ENCODE assay signal across 8 cellular contexts in the genomic region with DNA sequence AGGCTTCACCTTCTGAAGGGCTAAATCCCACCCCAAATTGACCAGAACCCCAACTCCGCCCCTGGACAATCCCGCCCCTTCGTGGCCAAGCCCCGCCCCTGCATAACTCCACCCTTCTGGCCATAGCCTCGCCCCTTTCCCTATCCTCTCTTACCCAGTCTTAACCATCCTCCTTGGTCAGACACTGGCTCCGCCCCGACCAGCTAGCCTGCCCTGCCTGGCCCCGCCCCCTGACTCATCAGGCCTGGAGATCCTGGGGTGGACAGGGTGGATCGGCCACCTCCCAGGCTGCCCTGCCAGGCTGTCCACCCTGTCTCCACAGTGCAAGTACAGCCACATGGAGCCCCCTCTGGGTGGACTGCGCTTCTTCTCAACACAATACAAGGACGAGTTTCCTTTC. TPM values are rescaled to one million over a fixed set of nuclear protein-coding genes. Genes with fewer than 3 reads are reported as not detected.
DNase-seq lines count a peak whose midpoint lies in the region; ATAC-seq and TF ChIP-seq lines count a peak whose summit lies in the region.

No MANE protein-coding gene starts in this region.

- H3K27ac ChIP-seq in upper lobe of right lung = no peak overlapping the region

- H3K4me3 ChIP-seq in upper lobe of right lung = no peak overlapping the region

- DNase-seq in D341Med (ENCODE audit: low spot score) (peak; percentile 39), LoVo (ENCODE audit: low spot score) (peak; percentile 73), iPS-NIHi7 (ENCODE audit: extremely low spot score) (peak; percentile 85), upper lobe of right lung (peak; percentile 89), OCI-M2 (lab: John Stamatoyannopoulos, UW; ENCODE audit: unreplicated experiment) (no peak), NCI-H526 treated with DMSO at 0.1 percent for 48 hours (lab: John Stamatoyannopoulos, UW) (no peak)

- no peaks in the 10 kb centered on the region for H3K9me3 ChIP-seq in upper lobe of right lung

- H3K36me3 ChIP-seq in upper lobe of right lung = no peaks in the 10 kb centered on the region

- no peak overlapping the region for H3K4me3 Mint-ChIP-seq in activated T-helper 17 cell treated with anti-CD3 and anti-CD28 coated beads, Interleukin-2, amount 50 U/mL, for 72 hours

- intact Hi-C loops in upper lobe of right lung (cut with DNase I) = no loop called here

- peaks cover 6% of the 10 kb centered on the region for H3K4me1 Mint-ChIP-seq in activated T-helper 17 cell treated with anti-CD3 and anti-CD28 coated beads, Interleukin-2, amount 50 U/mL, for 72 hours

- peaks cover 10% of the 10 kb centered on the region for H3K27me3 Mint-ChIP-seq in activated T-helper 17 cell treated with anti-CD3 and anti-CD28 coated beads, Interleukin-2, amount 50 U/mL, for 72 hours

- no peaks in the 10 kb centered on the region for H3K4me1 ChIP-seq in upper lobe of right lung

- peak; percentile 64 for ATAC-seq in activated T-helper 17 cell treated with anti-CD3 and anti-CD28 coated beads, Interleukin-2, amount 50 U/mL, for 72 hours (replicated peaks)
- ATAC-seq in upper lobe of right lung = peak; percentile 65
- ATAC-seq in GM18858 (IDR thresholded peaks at IDR 0.05; ENCODE audit: unreplicated experiment) = no peak

- H3K27me3 ChIP-seq in upper lobe of right lung = no peaks in the 10 kb centered on the region

- TF ChIP-seq CTCF in upper lobe of right lung (IDR thresholded peaks at IDR 0.05) = no peak

- H3K27ac Mint-ChIP-seq in activated T-helper 17 cell treated with anti-CD3 and anti-CD28 coated beads, Interleukin-2, amount 50 U/mL, for 72 hours = no peak overlapping the region

- peaks cover 4% of the 10 kb centered on the region for H3K9me3 Mint-ChIP-seq in activated T-helper 17 cell treated with anti-CD3 and anti-CD28 coated beads, Interleukin-2, amount 50 U/mL, for 72 hours

- no peaks in the 10 kb centered on the region for H3K36me3 Mint-ChIP-seq in activated T-helper 17 cell treated with anti-CD3 and anti-CD28 coated beads, Interleukin-2, amount 50 U/mL, for 72 hours (ENCODE audit: low read depth)

RNA-seq across cellular contexts. Expression of a gene that starts 8.0 kb away (rescaled TPM):
- 1 to 10 TPM; 2.9 to 3.1 TPM for total RNA-seq in activated T-helper 17 cell treated with anti-CD3 and anti-CD28 coated beads, Interleukin-2, amount 50 U/mL, for 72 hours
- 56.9 TPM for total RNA-seq in upper lobe of right lung

RNA-seq across cellular contexts. Expression of a gene that starts 14.5 kb away (rescaled TPM):
- 10 to 100 TPM; 10.0 to 15.3 TPM for total RNA-seq in activated T-helper 17 cell treated with anti-CD3 and anti-CD28 coated beads, Interleukin-2, amount 50 U/mL, for 72 hours
- total RNA-seq in upper lobe of right lung = 55.0 TPM

RNA-seq across cellular contexts. Expression of a gene that starts 19.0 kb away (rescaled TPM):
- under 1 TPM in 1 of 2 donors, not detected in 1; 0.66 TPM for total RNA-seq in activated T-helper 17 cell treated with anti-CD3 and anti-CD28 coated beads, Interleukin-2, amount 50 U/mL, for 72 hours
- 3.6 TPM for total RNA-seq in upper lobe of right lung

RNA-seq across cellular contexts. Expression of a gene that starts 27.6 kb away (rescaled TPM):
- total RNA-seq in activated T-helper 17 cell treated with anti-CD3 and anti-CD28 coated beads, Interleukin-2, amount 50 U/mL, for 72 hours = 100 to 1,000 TPM; 146 to 163 TPM
- total RNA-seq in upper lobe of right lung = 190 TPM

Comparison
In these comparisons a context has a peak if more than half of its experiments do, and no peak if none do; other contexts are left out.
1. DNase-seq: peak in D341Med (single experiment), LoVo (single experiment), iPS-NIHi7 (single experiment) and upper lobe of right lung (single experiment); none in OCI-M2 (single experiment) and NCI-H526 treated with DMSO at 0.1 percent for 48 hours (single experiment).
2. RNA of a gene that starts 8.0 kb away (total RNA-seq): 56.9 TPM in upper lobe of right lung (single experiment); 2.9 to 3.1 TPM in activated T-helper 17 cell treated with anti-CD3 and anti-CD28 coated beads, Interleukin-2, amount 50 U/mL, for 72 hours; every median in the first group is over 10 times any median in the second.